23 cellular contexts compared by ENCODE assay signal in the genomic region with DNA sequence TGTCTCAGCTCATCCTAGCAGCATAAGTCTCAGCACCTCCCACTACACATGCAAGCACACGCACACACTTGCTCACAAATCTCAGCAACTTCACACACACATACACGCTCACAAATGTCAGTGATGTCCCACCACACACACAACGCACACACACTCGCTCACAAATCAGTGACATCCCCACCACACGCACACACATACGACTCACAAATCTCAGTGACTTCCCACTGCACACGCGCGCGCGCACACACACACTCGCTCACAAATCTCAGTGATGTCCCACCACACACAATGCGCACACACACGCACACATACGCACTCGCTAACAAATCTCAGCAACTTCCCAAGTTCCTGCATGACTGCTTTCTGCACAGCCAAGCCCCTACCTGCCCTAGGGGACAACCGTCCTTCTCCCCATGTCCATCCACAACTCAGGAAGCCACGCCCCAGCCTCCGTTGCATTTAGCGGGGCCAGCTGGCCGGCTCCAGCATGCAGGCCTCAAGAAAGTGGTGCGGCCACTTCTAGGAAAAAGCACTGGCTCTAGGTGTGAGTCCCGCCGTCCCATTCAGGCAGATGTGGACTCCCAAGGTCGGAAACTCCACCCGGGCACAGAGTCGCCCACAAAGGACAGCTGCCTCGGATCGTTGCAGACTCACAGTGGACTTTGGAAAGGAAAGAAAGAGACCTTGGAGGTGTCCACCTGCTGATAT.
"Had no signal": no experiment of that assay in that cellular context is flagged by ENCODE, and none has a peak within 500 bp of the region (broad histone marks: within the 10 kb centered on the region; RNA-seq: fewer than 3 reads in every experiment).

No MANE protein-coding gene starts in this region.

- H3K27me3 ChIP-seq: colonic mucosa, neutrophil, transverse colon had no signal

- H3K4me1 Mint-ChIP-seq: immature natural killer cell; stimulated activated memory B cell treated with anti-CD40 and anti-IgM and Interleukin-4, amounts not matched to agents 10 μg/mL and 1 μg/mL and 100 μg/mL, for 72 hours had no signal

- H3K27ac Mint-ChIP-seq: natural killer cell treated with Interleukin-12 subunit alpha and Interleukin-12 subunit beta and Interleukin-15 and Interleukin-18, amount 100 ng/mL, for 72 hours; progenitor cell of endocrine pancreas; stimulated activated memory B cell treated with anti-CD40 and anti-IgM and Interleukin-4, amounts not matched to agents 10 μg/mL and 1 μg/mL and 100 μg/mL, for 72 hours had no signal

- H3K4me1 ChIP-seq: colonic mucosa, esophagus squamous epithelium, left ventricle myocardium inferior, stomach, transverse colon had no signal

- ATAC-seq: left cardiac atrium; right cardiac atrium; stimulated activated memory B cell treated with anti-CD40 and anti-IgM and Interleukin-4, amounts not matched to agents 10 μg/mL and 1 μg/mL and 100 μg/mL, for 72 hours had no signal

- H3K4me3 Mint-ChIP-seq: immature natural killer cell; natural killer cell treated with Interleukin-12 subunit alpha and Interleukin-12 subunit beta and Interleukin-15 and Interleukin-18, amount 100 ng/mL, for 72 hours; stimulated activated memory B cell treated with anti-CD40 and anti-IgM and Interleukin-4, amounts not matched to agents 10 μg/mL and 1 μg/mL and 100 μg/mL, for 72 hours had no signal

- H3K27ac ChIP-seq: colonic mucosa, esophagus squamous epithelium, left ventricle myocardium inferior, neutrophil, stomach, thoracic aorta, transverse colon had no signal

- H3K36me3 Mint-ChIP-seq: immature natural killer cell; natural killer cell treated with Interleukin-12 subunit alpha and Interleukin-12 subunit beta and Interleukin-15 and Interleukin-18, amount 100 ng/mL, for 72 hours; stimulated activated memory B cell treated with anti-CD40 and anti-IgM and Interleukin-4, amounts not matched to agents 10 μg/mL and 1 μg/mL and 100 μg/mL, for 72 hours had no signal

- DNase-seq: cerebellar nuclear complex; colonic mucosa; dermis blood vessel endothelial cell; esophagus squamous epithelium; foreskin fibroblast; immature natural killer cell; left cardiac atrium; left ventricle myocardium inferior; mesenchymal stem cell; midbrain; stimulated activated CD4-positive, alpha-beta T cell treated with anti-CD3 and anti-CD28 coated beads, Interleukin-4, amount 100 ng/mL, for 1 hour; stimulated activated CD8-positive, alpha-beta memory T cell treated with anti-CD3 and anti-CD28 coated beads, Interleukin-4, amount 100 ng/mL, for 48 hours; stomach; substantia nigra; transverse colon had no signal

- H3K9me3 Mint-ChIP-seq: immature natural killer cell; natural killer cell treated with Interleukin-12 subunit alpha and Interleukin-12 subunit beta and Interleukin-15 and Interleukin-18, amount 100 ng/mL, for 72 hours had no signal

- H3K27me3 Mint-ChIP-seq: stimulated activated memory B cell treated with anti-CD40 and anti-IgM and Interleukin-4, amounts not matched to agents 10 μg/mL and 1 μg/mL and 100 μg/mL, for 72 hours had no signal

- H3K9me3 ChIP-seq: colonic mucosa, esophagus squamous epithelium, neutrophil, thoracic aorta, transverse colon had no signal

- H3K36me3 ChIP-seq: colonic mucosa, esophagus squamous epithelium, left ventricle myocardium inferior, neutrophil, stomach, thoracic aorta, transverse colon had no signal

- H3K4me3 ChIP-seq: colonic mucosa, esophagus squamous epithelium, left ventricle myocardium inferior, lung, smooth muscle cell, stomach, thoracic aorta, transverse colon had no signal
